In genomic region chr5:75716715-75717081, GRCh38 we compare ENCODE assay signal across 8 cellular contexts. TPM values are rescaled to one million over a fixed set of nuclear protein-coding genes. Genes with fewer than 3 reads are reported as not detected.
A peak's percentile ranks its signal among the peaks of the same experiment; 100 is the strongest.
DNase-seq lines count a peak whose midpoint lies in the region; ATAC-seq, FAIRE-seq and TF ChIP-seq lines count a peak whose summit lies in the region.

No MANE protein-coding gene starts in this region.

- no peak for TF ChIP-seq EP300 in K562 (IDR thresholded peaks at IDR 0.05; ENCODE audit: low read length)

- no peaks in the 10 kb centered on the region for H3K27me3 Mint-ChIP-seq in CD4-positive, alpha-beta T cell

- H3K9me1 ChIP-seq in K562 (ENCODE audit: control insufficient read depth, insufficient read depth, low read length), result no peaks in the 10 kb centered on the region

- H3K9me3 Mint-ChIP-seq in CD4-positive, alpha-beta T cell, result no peaks in the 10 kb centered on the region

- no peaks in the 10 kb centered on the region for H3K9me3 ChIP-seq in CD4-positive, alpha-beta T cell (ENCODE audit: control insufficient read depth, low read length)
- no peaks in the 10 kb centered on the region for H3K9me3 ChIP-seq in K562 (replicated peaks; ENCODE audit: control insufficient read depth, insufficient read depth, low read depth, low read length)
- H3K9me3 ChIP-seq in lung (ENCODE audit: control insufficient read depth in 2 of 2, insufficient read depth in 1 of 2, low read length in 1 of 2), result no peaks in the 10 kb centered on the region

- no peak for TF ChIP-seq RAD21 in K562 (CRISPR knock-in tag; conservative IDR thresholded peaks at IDR 0.05 in 1 of 2, IDR thresholded peaks at IDR 0.05 in 1 of 2)

- peak overlapping the region; percentile 93 for H3K27ac Mint-ChIP-seq in CD4-positive, alpha-beta T cell

- BruUV-seq in K562 (replicated peaks; lab: Mats Ljungman, UMichigan), result TSS peak; percentile 69

- peak overlapping the region; percentile 71 for H3K27ac ChIP-seq in CD4-positive, alpha-beta T cell (ENCODE audit: low read depth, low read length)
- H3K27ac ChIP-seq in K562 (ENCODE audit: extremely low read depth, low read depth, low read length) (peak overlapping the region; percentile 88), lung (ENCODE audit: low read depth in 1 of 2, low read length in 1 of 2) (peak overlapping the region; percentile 89 to 98)

- H3K36me3 Mint-ChIP-seq in CD4-positive, alpha-beta T cell (ENCODE audit: low read depth), result peaks cover 36% of the 10 kb centered on the region

- no peak for FAIRE-seq in K562 (lab: Jason Lieb, UNC)

- peaks cover 44% of the 10 kb centered on the region for H3K4me1 Mint-ChIP-seq in CD4-positive, alpha-beta T cell (ENCODE audit: low read depth)

- H4K20me1 ChIP-seq in K562 (replicated peaks; ENCODE audit: control insufficient read depth, insufficient read depth, low read length), result no peaks in the 10 kb centered on the region

- peak overlapping the region; percentile 100 for H3K4me3 Mint-ChIP-seq in CD4-positive, alpha-beta T cell

- 0% methylated on average over 7 of the region's 7 CpGs for WGBS in K562 (ENCODE audit: insufficient coverage, low coverage, missing lambda C conversion rate)
- WGBS in lung, 2 donors, result 2 to 5% methylated on average over 7 of the region's 7 CpGs

- TF ChIP-seq POLR2A in K562 (conservative IDR thresholded peaks at IDR 0.05), result no peak

- peak overlapping the region; percentile 91 for H3K4me2 ChIP-seq in K562 (ENCODE audit: insufficient read depth, low read length)

- intact Hi-C loops in CD4-positive, alpha-beta T cell (cut with DNase I, micrococcal nuclease), result loop anchor here (1.0 to 10.0 kb wide), 4 partner anchors 205 to 1768 kb away; partner anchors contain the start of genes CERT1 (in 1 of the 2), HMGCR (in 1 of the 2) and POLK (in 1 of the 2)
- intact Hi-C loops in K562 (cut with micrococcal nuclease), result no loop called here

- H3K36me3 ChIP-seq in K562 (ENCODE audit: control insufficient read depth, insufficient read depth, low read length) (peaks cover 33% of the 10 kb centered on the region), lung (ENCODE audit: control insufficient read depth in 2 of 2, insufficient read depth in 2 of 2, low read length in 2 of 2) (peaks cover 2% of the 10 kb centered on the region in 2 donors)

- peaks cover 49% of the 10 kb centered on the region for H3K79me2 ChIP-seq in K562 (ENCODE audit: control insufficient read depth, insufficient read depth, low read length)

- no peak for TF ChIP-seq CTCF in CD4-positive, alpha-beta T cell (IDR thresholded peaks at IDR 0.05)
- no peak for TF ChIP-seq CTCF in K562 (IDR thresholded peaks at IDR 0.05 in 2 of 3, conservative IDR thresholded peaks at IDR 0.05 in 1 of 3; ENCODE audit: insufficient read depth in 2 of 3, low read depth in 1 of 3, low read length in 3 of 3)
- no peak for TF ChIP-seq CTCF in lung (IDR thresholded peaks at IDR 0.05; ENCODE audit: control extremely low read depth, extremely low read depth)

- DNase-seq in CD4-positive, alpha-beta T cell, result no peak
- DNase-seq in K562 (ENCODE audit: extremely low read depth in 1 of 4, low spot score in 3 of 4) (no peak), lung (ENCODE audit: low spot score) (no peak), HT-29 (ENCODE audit: low spot score) (no peak), kidney tubule cell (ENCODE audit: low spot score) (no peak), NCI-H1930 (lab: John Stamatoyannopoulos, UW) (no peak)

- peak overlapping the region; percentile 81 to 96 for H3K9ac ChIP-seq in K562 (ENCODE audit: insufficient read depth in 1 of 2, low read depth in 2 of 2, low read length in 2 of 2)

- peak overlapping the region; percentile 83 for H2AFZ ChIP-seq in K562 (ENCODE audit: low read depth, low read length)

- peak; percentile 1 for ATAC-seq in CD4-positive, alpha-beta T cell (ENCODE audit: poor library complexity)
- ATAC-seq in GM19452 (IDR thresholded peaks at IDR 0.05; ENCODE audit: unreplicated experiment) (peak; percentile 26), HG03460 (IDR thresholded peaks at IDR 0.05; ENCODE audit: unreplicated experiment) (peak; percentile 18), K562 (peak; percentile 38), lung (ENCODE audit: insufficient read depth, low FRiP score) (peak; percentile 6)

- H3K27me3 ChIP-seq in CD4-positive, alpha-beta T cell (ENCODE audit: control insufficient read depth, insufficient read depth, low read length), result no peaks in the 10 kb centered on the region
- H3K27me3 ChIP-seq in K562 (ENCODE audit: control insufficient read depth in 2 of 2, insufficient read depth in 2 of 2, low read length in 2 of 2) (no peaks in the 10 kb centered on the region), lung (ENCODE audit: control insufficient read depth, insufficient read depth) (no peaks in the 10 kb centered on the region)

- in situ Hi-C loops in K562 (cut with MboI), result no loop called here

- CTCF ChIA-PET in CD4-positive, alpha-beta T cell (lab: Charles Lee), result no interaction called here
- CTCF ChIA-PET in K562 (lab: Yijun Ruan, JAX; ENCODE audit: low intra/inter-chr PET ratio), result no interaction called here

- H3K4me1 ChIP-seq in K562 (replicated peaks in 1 of 2; ENCODE audit: control insufficient read depth in 2 of 2, insufficient read depth in 2 of 2, low read length in 2 of 2), result peaks cover 10 to 23% of the 10 kb centered on the region in 2 experiments
- peaks cover 0 to 7% of the 10 kb centered on the region in 2 donors for H3K4me1 ChIP-seq in lung (ENCODE audit: control insufficient read depth in 2 of 2, insufficient read depth in 2 of 2, low read length in 2 of 2)

- POLR2A ChIA-PET in CD4-positive, alpha-beta T cell (lab: Charles Lee), result interaction anchor here (0.9 to 1.5 kb wide), 4 partner anchors 24 to 685 kb away, joined by 3 to 7 read pairs (median 4); partner anchors contain the start of genes ANKRD31 and HMGCR
- POLR2A ChIA-PET in K562 (lab: Yijun Ruan, JAX), result interaction anchor here (0.6 to 2.3 kb wide), 9 partner anchors 8 to 380 kb away, joined by 3 to 15 read pairs (median 3); partner anchors contain the start of gene HMGCR

- H3K4me3 ChIP-seq in K562 (peak overlapping the region; percentile 56), lung (peak overlapping the region; percentile 93)

TF ChIP-seq in K562, 482 proteins besides CTCF, POLR2A, EP300 and RAD21:
- TF ChIP-seq SMARCA4 (IDR thresholded peaks at IDR 0.05), result 0 out of 2 replicates have a peak, but pooled peaks have one; percentile 16
- no peak for TF ChIP-seq LARP7 (IDR thresholded peaks at IDR 0.05)
- no peak for TF ChIP-seq HDAC2 (IDR thresholded peaks at IDR 0.05)
- TF ChIP-seq MCM2 (IDR thresholded peaks at IDR 0.05; ENCODE audit: low read depth), result no peak
- TF ChIP-seq ETS1 (conservative IDR thresholded peaks at IDR 0.05; ENCODE audit: control insufficient read depth, low read depth, low read length), result 0 out of 2 replicates have a peak, but pooled peaks have one; percentile 10
- TF ChIP-seq ETS2 (tag; IDR thresholded peaks at IDR 0.05; ENCODE audit: borderline replicate concordance, poor library complexity, severe bottlenecking), result no peak
- TF ChIP-seq ZBTB7A (IDR thresholded peaks at IDR 0.05; ENCODE audit: borderline replicate concordance, control insufficient read depth, low read depth, low read length), result peak; percentile 84; the same call in 1 of the 2 replicates
- TF ChIP-seq KDM1A (IDR thresholded peaks at IDR 0.05), result no peak
- no peak for TF ChIP-seq NR2F6 (CRISPR knock-in tag; IDR thresholded peaks at IDR 0.05)
- no peak for TF ChIP-seq MTA3 (IDR thresholded peaks at IDR 0.05; ENCODE audit: borderline replicate concordance)
- TF ChIP-seq ZC3H4 (CRISPR knock-in tag; IDR thresholded peaks at IDR 0.05; ENCODE audit: borderline replicate concordance), result 0 out of 2 replicates have a peak, but pooled peaks have one; percentile 23

RNA-seq across cellular contexts. Expression of gene POC5, which starts 0.5 kb away (rescaled TPM):
- 1 to 10 TPM; 5.7 to 6.2 TPM for total RNA-seq in CD4-positive, alpha-beta T cell
- 32.9 and 66.5 TPM in 2 replicates for total RNA-seq in K562 (2011; cell fraction: chromatin; rRNA removed; ENCODE audit: low replicate concordance)
- total RNA-seq in K562 (2011; cell fraction: nucleolus; rRNA removed), result 14.8 and 24.2 TPM in 2 replicates
- total RNA-seq in K562 (2011; cell fraction: nucleoplasm; rRNA removed), result 32.3 and 34.4 TPM in 2 replicates
- total RNA-seq in K562 (2014; rRNA removed) (14.5 and 19.1 TPM in 2 replicates), K562 (2014; rRNA removed; fragmentation: Illumina TruSeq; extraction: Trizol) (27.0 and 28.8 TPM in 2 replicates), K562 (2015; rRNA removed; fragmentation: Illumina TruSeq; extraction: Trizol) (19.3 and 24.6 TPM in 2 replicates), K562 (2021) (15.4 and 17.4 TPM in 2 replicates), lung (10 to 100 TPM; 10.7 to 18.0 TPM)
- polyA plus RNA-seq in K562 (2011; rRNA removed) (26.5 and 38.2 TPM in 2 replicates), K562 (2014; fragmentation: Illumina TruSeq; extraction: Trizol) (31.4 and 34.4 TPM in 2 replicates), K562 (2014; fragmentation: Nextera tagmentation; extraction: Ambion mirVana) (10 to 100 TPM; 29.1 to 36.1 TPM), K562 (2014; rRNA removed) (19.9 and 27.0 TPM in 2 replicates), lung (10 to 100 TPM in 1 of 2 donors, 1 to 10 TPM in 1; 7.7 to 11.4 TPM)
- polyA plus RNA-seq in K562 (2011; cell fraction: cytosol; rRNA removed), result 10.9 and 21.8 TPM in 2 replicates
- polyA plus RNA-seq in K562 (2011; cell fraction: nucleus; rRNA removed), result 19.6 and 19.8 TPM in 2 replicates
- polyA plus RNA-seq in K562 (2012), result 17.3 and 17.9 TPM in 2 replicates
- polyA minus RNA-seq in K562 (2011; rRNA and poly(A)+ RNA removed), result 25.6 and 29.4 TPM in 2 replicates
- 13.5 and 31.0 TPM in 2 replicates for polyA minus RNA-seq in K562 (2011; cell fraction: cytosol; rRNA and poly(A)+ RNA removed)
- polyA minus RNA-seq in K562 (2011; cell fraction: nucleus; rRNA and poly(A)+ RNA removed), result 25.7 TPM in 2 replicates
- total RNA-seq in HT-29 (2014; rRNA removed; shearing (Covaris generic)), result 6.4 and 10.6 TPM in 2 replicates
